In the genomic region with DNA sequence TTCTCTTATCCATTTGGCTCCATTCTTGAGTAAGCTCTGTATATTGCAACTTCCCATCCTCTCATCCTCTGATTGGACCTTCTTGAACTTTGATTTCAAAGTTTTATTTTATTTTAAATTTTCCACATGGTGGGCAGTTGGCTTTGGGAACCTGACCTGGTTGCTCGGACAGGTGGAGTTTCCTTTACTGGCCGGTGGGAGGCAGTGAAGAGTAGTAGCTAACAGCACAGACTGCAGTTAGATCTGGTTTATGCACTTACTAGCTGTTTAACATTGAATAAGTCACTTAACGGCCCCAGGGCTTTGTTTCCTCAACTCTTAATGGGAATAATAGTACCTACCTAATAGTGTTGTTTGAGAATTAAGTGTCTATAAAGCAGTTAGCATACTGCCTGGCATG, we compare ENCODE assay signal across 9 cellular contexts.
DNase-seq lines count a peak whose midpoint lies in the region; ATAC-seq and TF ChIP-seq lines count a peak whose summit lies in the region.
"Had no signal": no experiment of that assay in that cellular context is flagged by ENCODE, and none has a peak within 500 bp of the region (broad histone marks: within the 10 kb centered on the region; RNA-seq: fewer than 3 reads in every experiment).

No MANE protein-coding gene starts in this region.

- no peaks in the 10 kb centered on the region for H3K36me3 Mint-ChIP-seq in activated CD8-positive, alpha-beta T cell treated with anti-CD3 and anti-CD28 coated beads for 36 hours (ENCODE audit: low read depth)
- H3K36me3 Mint-ChIP-seq in activated CD8-positive, alpha-beta T cell treated with anti-CD3 and anti-CD28 coated beads, Interleukin-2, amount 10 ng/mL, durations not matched to agents 7 days and 5 days (ENCODE audit: low read depth) = no peaks in the 10 kb centered on the region
- no peaks in the 10 kb centered on the region for H3K36me3 Mint-ChIP-seq in type B pancreatic cell

- H3K4me3 ChIP-seq in OCI-LY3 (ENCODE audit: low read length) (no peak overlapping the region), fibroblast of pulmonary artery (replicated peaks; ENCODE audit: low read depth, low read length) (no peak overlapping the region)

- no peak overlapping the region for H2AFZ ChIP-seq in OCI-LY3 (ENCODE audit: low read depth, low read length)

- no peak overlapping the region for H3K27ac Mint-ChIP-seq in activated CD8-positive, alpha-beta T cell treated with anti-CD3 and anti-CD28 coated beads for 36 hours
- no peak overlapping the region for H3K27ac Mint-ChIP-seq in activated CD8-positive, alpha-beta T cell treated with anti-CD3 and anti-CD28 coated beads, Interleukin-2, amount 10 ng/mL, durations not matched to agents 7 days and 5 days
- H3K27ac Mint-ChIP-seq in type B pancreatic cell = no peak overlapping the region

- H3K27ac ChIP-seq in OCI-LY3 (ENCODE audit: low read length) = no peak overlapping the region

- H3K4me1 Mint-ChIP-seq in activated CD8-positive, alpha-beta T cell treated with anti-CD3 and anti-CD28 coated beads for 36 hours (ENCODE audit: low read depth) = no peaks in the 10 kb centered on the region
- H3K4me1 Mint-ChIP-seq in activated CD8-positive, alpha-beta T cell treated with anti-CD3 and anti-CD28 coated beads, Interleukin-2, amount 10 ng/mL, durations not matched to agents 7 days and 5 days (ENCODE audit: low read depth) = no peaks in the 10 kb centered on the region
- no peaks in the 10 kb centered on the region for H3K4me1 Mint-ChIP-seq in type B pancreatic cell (ENCODE audit: unreplicated experiment)

- H3K9me3 Mint-ChIP-seq in activated CD8-positive, alpha-beta T cell treated with anti-CD3 and anti-CD28 coated beads for 36 hours = no peaks in the 10 kb centered on the region
- no peaks in the 10 kb centered on the region for H3K9me3 Mint-ChIP-seq in activated CD8-positive, alpha-beta T cell treated with anti-CD3 and anti-CD28 coated beads, Interleukin-2, amount 10 ng/mL, durations not matched to agents 7 days and 5 days (ENCODE audit: insufficient read depth)
- no peaks in the 10 kb centered on the region for H3K9me3 Mint-ChIP-seq in type B pancreatic cell

- no peaks in the 10 kb centered on the region for H3K9me3 ChIP-seq in OCI-LY3 (ENCODE audit: insufficient read depth, low read length)

- no peak overlapping the region for H3K4me3 Mint-ChIP-seq in activated CD8-positive, alpha-beta T cell treated with anti-CD3 and anti-CD28 coated beads for 36 hours
- H3K4me3 Mint-ChIP-seq in activated CD8-positive, alpha-beta T cell treated with anti-CD3 and anti-CD28 coated beads, Interleukin-2, amount 10 ng/mL, durations not matched to agents 7 days and 5 days = no peak overlapping the region
- no peak overlapping the region for H3K4me3 Mint-ChIP-seq in type B pancreatic cell

- no peak overlapping the region for H3K9ac ChIP-seq in OCI-LY3 (ENCODE audit: low read length)

- no peak overlapping the region for H3K4me2 ChIP-seq in OCI-LY3 (ENCODE audit: low read length)

- TF ChIP-seq CTCF in activated CD8-positive, alpha-beta T cell treated with anti-CD3 and anti-CD28 coated beads for 36 hours (IDR thresholded peaks at IDR 0.05) = peak; percentile 61
- TF ChIP-seq CTCF in OCI-LY3 (IDR thresholded peaks at IDR 0.05; ENCODE audit: low read depth, low read length) (peak; percentile 60), fibroblast of pulmonary artery (IDR thresholded peaks at IDR 0.05; ENCODE audit: low read length, missing control alignments) (peak; percentile 42), type B pancreatic cell (conservative IDR thresholded peaks at IDR 0.05) (peak; percentile 67)

- H4K20me1 ChIP-seq in OCI-LY3 (ENCODE audit: insufficient read depth, low read length) = no peaks in the 10 kb centered on the region

- H3K27me3 Mint-ChIP-seq in activated CD8-positive, alpha-beta T cell treated with anti-CD3 and anti-CD28 coated beads for 36 hours = peaks cover 5% of the 10 kb centered on the region
- H3K27me3 Mint-ChIP-seq in activated CD8-positive, alpha-beta T cell treated with anti-CD3 and anti-CD28 coated beads, Interleukin-2, amount 10 ng/mL, durations not matched to agents 7 days and 5 days (ENCODE audit: low read depth) = no peaks in the 10 kb centered on the region
- H3K27me3 Mint-ChIP-seq in type B pancreatic cell = peaks cover 10% of the 10 kb centered on the region

- POLR2A ChIA-PET in activated CD8-positive, alpha-beta T cell treated with anti-CD3 and anti-CD28 coated beads for 36 hours (lab: Charles Lee) = no interaction called here
- POLR2A ChIA-PET in activated CD8-positive, alpha-beta T cell treated with anti-CD3 and anti-CD28 coated beads, Interleukin-2, amount 10 ng/mL, durations not matched to agents 7 days and 5 days (lab: Charles Lee) = no interaction called here

- no peaks in the 10 kb centered on the region for H3K36me3 ChIP-seq in OCI-LY3 (replicated peaks; ENCODE audit: low read depth, low read length)

- H3K4me1 ChIP-seq in OCI-LY3 (ENCODE audit: low read length) = no peaks in the 10 kb centered on the region

- intact Hi-C loops in activated CD8-positive, alpha-beta T cell treated with anti-CD3 and anti-CD28 coated beads for 36 hours (cut with micrococcal nuclease) = no loop called here

- CTCF ChIA-PET in activated CD8-positive, alpha-beta T cell treated with anti-CD3 and anti-CD28 coated beads for 36 hours (lab: Charles Lee) = interaction anchor here (1.0 to 1.9 kb wide), 5 partner anchors 18 to 404 kb away, joined by 3 to 5 read pairs (median 3); no protein-coding TSS in a partner anchor
- CTCF ChIA-PET in activated CD8-positive, alpha-beta T cell treated with anti-CD3 and anti-CD28 coated beads, Interleukin-2, amount 10 ng/mL, durations not matched to agents 7 days and 5 days (lab: Charles Lee) = interaction anchor here (1.0 kb wide), 1 partner anchor 319 kb away, joined by 5 read pairs; no protein-coding TSS in a partner anchor

- DNase-seq in activated CD8-positive, alpha-beta T cell treated with anti-CD3 and anti-CD28 coated beads for 36 hours = peak; percentile 5
- DNase-seq in activated CD8-positive, alpha-beta T cell treated with anti-CD3 and anti-CD28 coated beads, Interleukin-2, amount 10 ng/mL, durations not matched to agents 7 days and 5 days = no peak
- DNase-seq in fibroblast of pulmonary artery (ENCODE audit: low read depth) (peak; percentile 10), type B pancreatic cell (ENCODE audit: extremely low spot score, unreplicated experiment) (no peak), DMS114 treated with DMSO at 0.1 percent for 48 hours (lab: John Stamatoyannopoulos, UW; ENCODE audit: unreplicated experiment) (no peak), UCSD-AML1 (lab: John Stamatoyannopoulos, UW; ENCODE audit: unreplicated experiment) (no peak)
- DNase-seq: activated effector memory CD4-positive, alpha-beta T cell treated with anti-CD3 and anti-CD28 coated beads, Interleukin-2, amount 50 U/mL, for 16 hours had no signal

- H3K79me2 ChIP-seq in OCI-LY3 (ENCODE audit: low read length) = no peaks in the 10 kb centered on the region

- ATAC-seq in activated CD8-positive, alpha-beta T cell treated with anti-CD3 and anti-CD28 coated beads for 36 hours = no peak
- no peak for ATAC-seq in activated CD8-positive, alpha-beta T cell treated with anti-CD3 and anti-CD28 coated beads, Interleukin-2, amount 10 ng/mL, durations not matched to agents 7 days and 5 days
- no peak for ATAC-seq in GM21423 (IDR thresholded peaks at IDR 0.05; ENCODE audit: unreplicated experiment)

- peaks cover 29% of the 10 kb centered on the region for H3K27me3 ChIP-seq in OCI-LY3 (ENCODE audit: low read depth, low read length)

Comparison
In these comparisons a context has a peak if more than half of its experiments do, and no peak if none do; other contexts are left out.
1. DNase-seq: peak in activated CD8-positive, alpha-beta T cell treated with anti-CD3 and anti-CD28 coated beads for 36 hours (single experiment) and fibroblast of pulmonary artery (single experiment); none in activated CD8-positive, alpha-beta T cell treated with anti-CD3 and anti-CD28 coated beads, Interleukin-2, amount 10 ng/mL, durations not matched to agents 7 days and 5 days (single experiment), type B pancreatic cell (single experiment), DMS114 treated with DMSO at 0.1 percent for 48 hours (single experiment) and UCSD-AML1 (single experiment).
2. Peak in every context shown above with its lines, with median percentiles within 50 percentile points of each other: CTCF ChIP-seq.